Comparison of ENCODE assay signal across 20 cellular contexts in genomic region chr16:12318661-12319463, GRCh38.
DNase-seq lines count a peak whose midpoint lies in the region; ATAC-seq, FAIRE-seq and TF ChIP-seq lines count a peak whose summit lies in the region.
"Had no signal": no experiment of that assay in that cellular context is flagged by ENCODE, and none has a peak within 500 bp of the region (broad histone marks: within the 10 kb centered on the region; RNA-seq: fewer than 3 reads in every experiment).

No MANE protein-coding gene starts in this region.

- no peaks in the 10 kb centered on the region for H3K36me3 Mint-ChIP-seq in activated T-helper 17 cell treated with anti-CD3 and anti-CD28 coated beads, Interleukin-2, amount 50 U/mL, for 72 hours (ENCODE audit: low read depth)

- H3K27ac Mint-ChIP-seq in activated T-helper 17 cell treated with anti-CD3 and anti-CD28 coated beads, Interleukin-2, amount 50 U/mL, for 72 hours, result peak overlapping the region; percentile 78
- H3K27ac Mint-ChIP-seq: activated CD4-positive, alpha-beta T cell treated with anti-CD3 and anti-CD28 coated beads, Interleukin-2, amount 10 ng/mL, durations not matched to agents 24 days and 14 days; stimulated activated memory B cell treated with anti-CD40 and anti-IgM and Interleukin-4, amounts not matched to agents 10 μg/mL and 1 μg/mL and 100 μg/mL, for 72 hours had no signal

- H2BK12ac ChIP-seq in mesenchymal stem cell (ENCODE audit: low read length in 2 of 2), result no peak overlapping the region

- H4K91ac ChIP-seq in mesenchymal stem cell (ENCODE audit: low read length), result no peak overlapping the region

- H3K4me3 Mint-ChIP-seq in activated T-helper 17 cell treated with anti-CD3 and anti-CD28 coated beads, Interleukin-2, amount 50 U/mL, for 72 hours, result no peak overlapping the region
- H3K4me3 Mint-ChIP-seq: activated CD4-positive, alpha-beta T cell treated with anti-CD3 and anti-CD28 coated beads, Interleukin-2, amount 10 ng/mL, durations not matched to agents 24 days and 14 days; neural crest cell; stimulated activated memory B cell treated with anti-CD40 and anti-IgM and Interleukin-4, amounts not matched to agents 10 μg/mL and 1 μg/mL and 100 μg/mL, for 72 hours had no signal

- WGBS in A549 (ENCODE audit: missing lambda C conversion rate), result 86% methylated on average over 9 of the region's 9 CpGs
- 87 to 88% methylated on average over 9 of the region's 9 CpGs for WGBS in GM23248 (ENCODE audit: low coverage in 1 of 2, low lambda C conversion rate in 2 of 2, missing lambda C conversion rate in 2 of 2), 2 experiments
- WGBS in mesenchymal stem cell, result 96% methylated on average over 9 of the region's 9 CpGs
- 78 to 79% methylated on average over 9 of the region's 9 CpGs for WGBS in lower leg skin, 2 donors

- no peak overlapping the region for H4K8ac ChIP-seq in mesenchymal stem cell (ENCODE audit: low read length)

- no peaks in the 10 kb centered on the region for H4K20me1 ChIP-seq in GM23248 (ENCODE audit: insufficient read depth)

- H3K79me2 ChIP-seq in GM23248 (ENCODE audit: insufficient read depth), result 0 out of 2 replicates have a peak, but pooled peaks cover 3% of the 10 kb centered on the region

- CTCF ChIA-PET in A549 (lab: Yijun Ruan, JAX), result interaction anchor here (0.7 to 1.1 kb wide), 2 partner anchors 9 to 74 kb away, joined by 3 read pairs; no protein-coding TSS in a partner anchor

- H2BK5ac ChIP-seq in mesenchymal stem cell (ENCODE audit: low read depth, low read length, poor library complexity, severe bottlenecking), result no peak overlapping the region

- POLR2A ChIA-PET in A549 (lab: Yijun Ruan, JAX), result no interaction called here

- TF ChIP-seq POLR2A in A549 (IDR thresholded peaks at IDR 0.05; ENCODE audit: low read length) (no peak), lower leg skin (IDR thresholded peaks at IDR 0.05) (no peak)

- H3F3A ChIP-seq in GM23248 (ENCODE audit: insufficient read depth), result 0 out of 2 replicates have a peak, but pooled peaks cover 4% of the 10 kb centered on the region

- H3K18ac ChIP-seq in mesenchymal stem cell (ENCODE audit: low read depth in 1 of 2, low read length in 2 of 2), result no peak overlapping the region

- no peak overlapping the region for H3K4ac ChIP-seq in mesenchymal stem cell (ENCODE audit: low read depth in 1 of 2, low read length in 2 of 2)

- H3K4me3 ChIP-seq in A549 (no peak overlapping the region), GM23248 (no peak overlapping the region), mesenchymal stem cell (ENCODE audit: insufficient read depth in 1 of 2, low read depth in 1 of 2, low read length in 2 of 2) (no peak overlapping the region), lower leg skin (ENCODE audit: low read depth, poor library complexity, severe bottlenecking) (no peak overlapping the region), HAP-1 (no peak overlapping the region)
- H3K4me3 ChIP-seq: thyroid gland had no signal

- H3K27me3 ChIP-seq in GM23248 (replicated peaks; ENCODE audit: insufficient read depth), result no peaks in the 10 kb centered on the region
- H3K27me3 ChIP-seq in mesenchymal stem cell (ENCODE audit: control insufficient read depth in 1 of 2, insufficient read depth in 1 of 2, low read length in 2 of 2), result no peaks in the 10 kb centered on the region
- no peaks in the 10 kb centered on the region for H3K27me3 ChIP-seq in HAP-1 (ENCODE audit: low read depth)
- H3K27me3 ChIP-seq: thyroid gland had no signal

- H2AFZ ChIP-seq in GM23248 (no peak overlapping the region), mesenchymal stem cell (ENCODE audit: low read depth, low read length) (no peak overlapping the region)

- H3K9me2 ChIP-seq in GM23248 (ENCODE audit: insufficient read depth), result no peaks in the 10 kb centered on the region

- H3K14ac ChIP-seq in mesenchymal stem cell (ENCODE audit: low read length in 2 of 2), result no peak overlapping the region

- no peak for TF ChIP-seq RAD21 in A549 (conservative IDR thresholded peaks at IDR 0.05 in 1 of 2, IDR thresholded peaks at IDR 0.05 in 1 of 2)

- H2AK5ac ChIP-seq in mesenchymal stem cell (ENCODE audit: low read length, severe bottlenecking), result peak overlapping the region; percentile 83

- in situ Hi-C loops in GM23248 (cut with MboI), result no loop called here
- in situ Hi-C loops in HAP-1 (cut with MboI; ENCODE audit: low sequenced_read_pairs), result no loop called here

- no peak for TF ChIP-seq EP300 in A549 (IDR thresholded peaks at IDR 0.05)

- H3K4me1 ChIP-seq in A549, result peaks cover 39% of the 10 kb centered on the region
- peaks cover 16% of the 10 kb centered on the region; the same call in 1 of the 2 replicates for H3K4me1 ChIP-seq in GM23248 (ENCODE audit: insufficient read depth)
- H3K4me1 ChIP-seq in mesenchymal stem cell (ENCODE audit: control insufficient read depth, insufficient read depth, low read depth, low read length), result peaks cover 34% of the 10 kb centered on the region
- H3K4me1 ChIP-seq in HAP-1, result no peaks in the 10 kb centered on the region

- H3K79me1 ChIP-seq in mesenchymal stem cell (replicated peaks; ENCODE audit: low read length, poor library complexity, severe bottlenecking), result peaks cover 4% of the 10 kb centered on the region

- intact Hi-C loops in lower leg skin (cut with DNase I; ENCODE audit: low total_unique reads), result no loop called here

- H3K36me3 ChIP-seq in GM23248 (ENCODE audit: low read depth), result no peaks in the 10 kb centered on the region
- no peaks in the 10 kb centered on the region for H3K36me3 ChIP-seq in mesenchymal stem cell (ENCODE audit: control insufficient read depth in 1 of 2, insufficient read depth in 2 of 2, low read depth in 1 of 2, low read length in 2 of 2)
- H3K36me3 ChIP-seq in HAP-1 (replicated peaks), result no peaks in the 10 kb centered on the region
- H3K36me3 ChIP-seq: thyroid gland had no signal

- H3K9me3 ChIP-seq in A549 (no peaks in the 10 kb centered on the region), GM23248 (ENCODE audit: low read depth) (no peaks in the 10 kb centered on the region), mesenchymal stem cell (ENCODE audit: control insufficient read depth, low read length) (no peaks in the 10 kb centered on the region), HAP-1 (no peaks in the 10 kb centered on the region)
- H3K9me3 ChIP-seq: thyroid gland had no signal

- peak overlapping the region; percentile 19; the same call in 1 of the 3 replicates for H3K4me2 ChIP-seq in A549
- H3K4me2 ChIP-seq in GM23248 (ENCODE audit: unreplicated experiment), result no peak overlapping the region
- H3K4me2 ChIP-seq in mesenchymal stem cell (ENCODE audit: low read length, poor library complexity, severe bottlenecking), result no peak overlapping the region

- no peak overlapping the region for H2BK15ac ChIP-seq in mesenchymal stem cell (ENCODE audit: low read depth, poor library complexity, severe bottlenecking)

- H3K9ac ChIP-seq in GM23248, result no peak overlapping the region
- no peak overlapping the region for H3K9ac ChIP-seq in mesenchymal stem cell (ENCODE audit: low read length)

- H3K27me3 Mint-ChIP-seq in activated T-helper 17 cell treated with anti-CD3 and anti-CD28 coated beads, Interleukin-2, amount 50 U/mL, for 72 hours, result no peaks in the 10 kb centered on the region
- H3K27me3 Mint-ChIP-seq: activated CD4-positive, alpha-beta T cell treated with anti-CD3 and anti-CD28 coated beads, Interleukin-2, amount 10 ng/mL, durations not matched to agents 24 days and 14 days; stimulated activated memory B cell treated with anti-CD40 and anti-IgM and Interleukin-4, amounts not matched to agents 10 μg/mL and 1 μg/mL and 100 μg/mL, for 72 hours had no signal

- no peak overlapping the region for H3K23ac ChIP-seq in mesenchymal stem cell (ENCODE audit: low read length in 2 of 2)

- no peak for TF ChIP-seq CTCF in A549 (IDR thresholded peaks at IDR 0.05)
- TF ChIP-seq CTCF in lower leg skin (IDR thresholded peaks at IDR 0.05), result no peak

- DNase-seq in A549 (ENCODE audit: low read depth in 1 of 2, low spot score in 1 of 2), result no peak
- peak; percentile 18 for DNase-seq in GM23248
- DNase-seq in mesenchymal stem cell, result no peak
- DNase-seq in lower leg skin (ENCODE audit: low spot score in 2 of 2), result no peak
- DNase-seq in HAP-1 (ENCODE audit: low spot score in 2 of 2), result no peak
- no peak for DNase-seq in cerebellar nuclear complex (lab: John Stamatoyannopoulos, UW)
- DNase-seq: activated CD4-positive, alpha-beta T cell treated with anti-CD3 and anti-CD28 coated beads, Interleukin-2, amount 10 ng/mL, durations not matched to agents 24 days and 14 days; activated gamma-delta T cell; amygdala; effector CD4-positive, alpha-beta T cell; retina; stimulated activated CD4-positive, alpha-beta T cell treated with anti-CD3 and anti-CD28 coated beads, Interleukin-15, amount 100 ng/mL, for 24 hours had no signal

- ATAC-seq in A549, result no peak
- ATAC-seq in activated T-helper 17 cell treated with anti-CD3 and anti-CD28 coated beads, Interleukin-2, amount 50 U/mL, for 72 hours (replicated peaks), result no peak
- no peak for ATAC-seq in HG03196 (IDR thresholded peaks at IDR 0.05; ENCODE audit: unreplicated experiment)
- ATAC-seq: HCT116; stimulated activated memory B cell treated with anti-CD40 and anti-IgM and Interleukin-4, amounts not matched to agents 10 μg/mL and 1 μg/mL and 100 μg/mL, for 72 hours had no signal

- H3K9me3 Mint-ChIP-seq in activated T-helper 17 cell treated with anti-CD3 and anti-CD28 coated beads, Interleukin-2, amount 50 U/mL, for 72 hours, result no peaks in the 10 kb centered on the region
- H3K9me3 Mint-ChIP-seq: neural crest cell; stimulated activated memory B cell treated with anti-CD40 and anti-IgM and Interleukin-4, amounts not matched to agents 10 μg/mL and 1 μg/mL and 100 μg/mL, for 72 hours had no signal

- peaks cover 6% of the 10 kb centered on the region for H3K4me1 Mint-ChIP-seq in activated T-helper 17 cell treated with anti-CD3 and anti-CD28 coated beads, Interleukin-2, amount 50 U/mL, for 72 hours

- H3K27ac ChIP-seq in A549 (no peak overlapping the region), GM23248 (no peak overlapping the region), mesenchymal stem cell (ENCODE audit: low read length, poor library complexity, severe bottlenecking) (peak overlapping the region; percentile 90)

- no peak overlapping the region for H2BK120ac ChIP-seq in mesenchymal stem cell (ENCODE audit: low read depth, low read length)

- no peak for FAIRE-seq in A549 (lab: Jason Lieb, UNC)
- FAIRE-seq: GM19239, islet of Langerhans had no signal

TF ChIP-seq in A549, 52 proteins besides CTCF, POLR2A, EP300 and RAD21 (continues in another document):
- TF ChIP-seq FOSB (CRISPR knock-in tag; IDR thresholded peaks at IDR 0.05) (no peak), MAZ (IDR thresholded peaks at IDR 0.05; ENCODE audit: borderline replicate concordance, low read depth, low read length) (no peak), SMC3 (IDR thresholded peaks at IDR 0.05) (no peak), TFCP2L1 (CRISPR knock-in tag; IDR thresholded peaks at IDR 0.05) (no peak), ZFP36 (IDR thresholded peaks at IDR 0.05; ENCODE audit: borderline replicate concordance, partially characterized antibody) (no peak), MYC (IDR thresholded peaks at IDR 0.05; ENCODE audit: borderline replicate concordance, low read length) (no peak), CBX2 (IDR thresholded peaks at IDR 0.05; ENCODE audit: borderline replicate concordance, low read depth) (no peak), HOXA7 (CRISPR knock-in tag; IDR thresholded peaks at IDR 0.05) (no peak), TP53 (CRISPR knock-in tag; IDR thresholded peaks at IDR 0.05) (no peak), CHD4 (IDR thresholded peaks at IDR 0.05; ENCODE audit: borderline replicate concordance) (no peak)
